Comparison of ENCODE assay signal across 22 cellular contexts in the genomic region with DNA sequence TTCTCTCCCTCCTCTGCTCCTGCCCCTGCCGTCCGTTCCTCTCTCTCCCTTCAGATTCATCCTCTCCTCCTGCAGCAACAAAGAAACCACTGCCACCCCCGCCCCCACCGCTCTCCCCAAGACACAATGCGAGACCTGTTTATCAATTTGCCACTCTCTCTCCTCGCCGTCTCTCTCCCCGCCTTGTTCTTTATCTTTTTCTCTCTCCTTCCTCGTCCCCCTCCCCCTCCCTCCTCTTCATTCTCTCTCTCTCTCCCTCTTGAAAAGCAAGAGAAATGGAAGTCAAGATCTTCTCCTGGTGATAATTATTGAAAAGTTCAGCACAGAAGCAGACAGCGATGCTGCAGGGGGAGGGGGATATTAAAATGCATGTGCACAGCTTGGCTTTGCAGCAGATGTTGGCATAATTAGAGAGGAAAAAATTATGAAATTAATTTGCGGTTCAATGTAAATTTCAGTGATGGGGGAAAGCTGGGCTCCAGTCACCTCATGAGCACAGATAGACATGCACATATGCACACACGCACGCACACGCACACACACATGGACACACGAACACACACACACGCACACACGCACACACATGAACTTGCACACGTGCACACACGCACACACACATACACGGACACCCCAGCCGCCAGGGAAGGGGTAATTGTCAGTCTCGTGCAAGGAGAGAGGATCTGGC. TPM values are rescaled to one million over a fixed set of nuclear protein-coding genes. Genes with fewer than 3 reads are reported as not detected.
A peak's percentile ranks its signal among the peaks of the same experiment; 100 is the strongest.
DNase-seq lines count a peak whose midpoint lies in the region; TF ChIP-seq lines count a peak whose summit lies in the region.
"Had no signal": no experiment of that assay in that cellular context is flagged by ENCODE, and none has a peak within 500 bp of the region (broad histone marks: within the 10 kb centered on the region; RNA-seq: fewer than 3 reads in every experiment).

No MANE protein-coding gene starts in this region.

- H3K4me3 ChIP-seq in BE2C (ENCODE audit: low read depth, low read length): no peak overlapping the region
- H3K4me3 ChIP-seq in CD4-positive, alpha-beta memory T cell (ENCODE audit: low read length in 2 of 2): no peak overlapping the region
- H3K4me3 ChIP-seq in sigmoid colon: no peak overlapping the region
- H3K4me3 ChIP-seq: GM23248, heart right ventricle, lower lobe of right lung, prostate gland, thoracic aorta had no signal

- peaks cover 0 to 2% (median 0%) of the 10 kb centered on the region in 8 donors for H3K9me3 Mint-ChIP-seq in CD4-positive, alpha-beta memory T cell
- peaks cover 14% of the 10 kb centered on the region for H3K9me3 Mint-ChIP-seq in glutamatergic neuron (ENCODE audit: unreplicated experiment)
- H3K9me3 Mint-ChIP-seq: activated T-helper 17 cell treated with anti-CD3 and anti-CD28 coated beads, Interleukin-2, amount 50 U/mL, for 72 hours had no signal

- H3K27me3 Mint-ChIP-seq in CD4-positive, alpha-beta memory T cell: no peaks in the 10 kb centered on the region
- peaks cover 11% of the 10 kb centered on the region for H3K27me3 Mint-ChIP-seq in glutamatergic neuron (ENCODE audit: unreplicated experiment)
- H3K27me3 Mint-ChIP-seq: activated T-helper 17 cell treated with anti-CD3 and anti-CD28 coated beads, Interleukin-2, amount 50 U/mL, for 72 hours had no signal

- H3K4me3 Mint-ChIP-seq in CD4-positive, alpha-beta memory T cell: peak overlapping the region in 4 of 8 donors; percentile 13 to 59 (median 53)
- H3K4me3 Mint-ChIP-seq in glutamatergic neuron (ENCODE audit: unreplicated experiment): no peak overlapping the region
- H3K4me3 Mint-ChIP-seq: activated T-helper 17 cell treated with anti-CD3 and anti-CD28 coated beads, Interleukin-2, amount 50 U/mL, for 72 hours; stimulated activated effector memory CD8-positive, alpha-beta T cell treated with anti-CD3 and anti-CD28 coated beads, Interleukin-12 subunit alpha, Interleukin-12 subunit beta, amount 100 ng/mL, for 72 hours had no signal

- intact Hi-C loops in CD4-positive, alpha-beta memory T cell (cut with micrococcal nuclease): no loop called here
- intact Hi-C loops in sigmoid colon (cut with DNase I): no loop called here

- DNase-seq in BE2C (peak; percentile 2), NCI-H526 (lab: John Stamatoyannopoulos, UW) (peak; percentile 36 to 67), glutamatergic neuron (peak; percentile 30), NCI-H748 (lab: John Stamatoyannopoulos, UW; ENCODE audit: unreplicated experiment) (no peak), sigmoid colon (no peak), amniotic stem cell (lab: John Stamatoyannopoulos, UW) (no peak)
- no peak for DNase-seq in CD4-positive, alpha-beta memory T cell
- DNase-seq: Calu3; cerebellar nuclear complex; effector memory CD4-positive, alpha-beta T cell; GDM1; GM23248; NCI-H146; NCI-H69; SK-N-SH; stimulated activated CD4-positive, alpha-beta T cell treated with anti-CD3 and anti-CD28 coated beads, Interleukin-12 subunit alpha, Interleukin-12 subunit beta, amount 100 ng/mL, for 4 hours had no signal

- H3K36me3 ChIP-seq in BE2C (no peaks in the 10 kb centered on the region), sigmoid colon (no peaks in the 10 kb centered on the region)
- H3K36me3 ChIP-seq in CD4-positive, alpha-beta memory T cell (ENCODE audit: insufficient read depth, low read length): no peaks in the 10 kb centered on the region
- H3K36me3 ChIP-seq: heart right ventricle, lower lobe of right lung, prostate gland, thoracic aorta had no signal

- H3K27me3 ChIP-seq in BE2C: peaks cover 83% of the 10 kb centered on the region
- no peaks in the 10 kb centered on the region for H3K27me3 ChIP-seq in CD4-positive, alpha-beta memory T cell (ENCODE audit: insufficient read depth, low read length)
- peaks cover 11 to 69% (median 43%) of the 10 kb centered on the region in 3 donors for H3K27me3 ChIP-seq in sigmoid colon

- TF ChIP-seq POLR2A in sigmoid colon (IDR thresholded peaks at IDR 0.05): no peak

- H3K9me3 ChIP-seq in BE2C (no peaks in the 10 kb centered on the region), sigmoid colon (no peaks in the 10 kb centered on the region)
- no peaks in the 10 kb centered on the region for H3K9me3 ChIP-seq in CD4-positive, alpha-beta memory T cell (ENCODE audit: control insufficient read depth in 1 of 2, low read length in 2 of 2)
- H3K9me3 ChIP-seq: lower lobe of right lung, prostate gland, SK-N-SH, thoracic aorta had no signal

- peak overlapping the region in 4 of 7 donors; percentile 23 to 59 (median 33) for H3K27ac Mint-ChIP-seq in CD4-positive, alpha-beta memory T cell
- peak overlapping the region; percentile 73 for H3K27ac Mint-ChIP-seq in glutamatergic neuron (ENCODE audit: unreplicated experiment)
- H3K27ac Mint-ChIP-seq: activated T-helper 17 cell treated with anti-CD3 and anti-CD28 coated beads, Interleukin-2, amount 50 U/mL, for 72 hours; stimulated activated effector memory CD8-positive, alpha-beta T cell treated with anti-CD3 and anti-CD28 coated beads, Interleukin-12 subunit alpha, Interleukin-12 subunit beta, amount 100 ng/mL, for 72 hours had no signal

- peaks cover 22 to 54% (median 38%) of the 10 kb centered on the region in 4 donors for H3K4me1 Mint-ChIP-seq in CD4-positive, alpha-beta memory T cell
- H3K4me1 Mint-ChIP-seq in glutamatergic neuron (ENCODE audit: low read depth, unreplicated experiment): peaks cover 21% of the 10 kb centered on the region

- TF ChIP-seq CTCF in BE2C (IDR thresholded peaks at IDR 0.05; ENCODE audit: low read depth, low read length) (no peak), glutamatergic neuron (IDR thresholded peaks at IDR 0.05; ENCODE audit: partially characterized antibody, unreplicated experiment) (no peak), sigmoid colon (IDR thresholded peaks at IDR 0.05) (no peak)

- no peaks in the 10 kb centered on the region for H3K4me1 ChIP-seq in BE2C
- peaks cover 44% of the 10 kb centered on the region for H3K4me1 ChIP-seq in CD4-positive, alpha-beta memory T cell (ENCODE audit: insufficient read depth, low read length)
- no peaks in the 10 kb centered on the region for H3K4me1 ChIP-seq in sigmoid colon
- H3K4me1 ChIP-seq: prostate gland had no signal

- no peak overlapping the region for H3K27ac ChIP-seq in CD4-positive, alpha-beta memory T cell (ENCODE audit: low read depth, low read length)
- H3K27ac ChIP-seq in sigmoid colon: no peak overlapping the region
- H3K27ac ChIP-seq: GM23248, heart right ventricle, lower lobe of right lung, prostate gland, thoracic aorta had no signal

- POLR2A ChIA-PET in CD4-positive, alpha-beta memory T cell (lab: Charles Lee; ENCODE audit: partially characterized antibody): no interaction called here

- CTCF ChIA-PET in CD4-positive, alpha-beta memory T cell (lab: Charles Lee; ENCODE audit: partially characterized antibody): no interaction called here

- 51 to 64% methylated on average over 22 of the region's 22 CpGs for WGBS in sigmoid colon, 2 donors

- H3K36me3 Mint-ChIP-seq in CD4-positive, alpha-beta memory T cell: no peaks in the 10 kb centered on the region
- peaks cover 12% of the 10 kb centered on the region for H3K36me3 Mint-ChIP-seq in glutamatergic neuron (ENCODE audit: unreplicated experiment)
- H3K36me3 Mint-ChIP-seq: stimulated activated effector memory CD8-positive, alpha-beta T cell treated with anti-CD3 and anti-CD28 coated beads, Interleukin-12 subunit alpha, Interleukin-12 subunit beta, amount 100 ng/mL, for 72 hours had no signal

- no peak for TF ChIP-seq EP300 in sigmoid colon (IDR thresholded peaks at IDR 0.05)

RNA-seq across cellular contexts. Expression of gene CBFA2T3, which starts 58.1 kb away (rescaled TPM):
- not detected for polyA plus RNA-seq in BE2C (2012; ENCODE audit: insufficient read depth, insufficient read length, low read depth)
- total RNA-seq in CD4-positive, alpha-beta memory T cell: under 1 TPM in 1 of 2 experiments, not detected in 1; 0.11 TPM
- polyA plus RNA-seq in CD4-positive, alpha-beta memory T cell: under 1 TPM in 1 of 2 donors, not detected in 1; 0.14 TPM
- total RNA-seq in glutamatergic neuron (ENCODE audit: unreplicated experiment): 126 TPM
- total RNA-seq in sigmoid colon: 10 to 100 TPM in 1 of 4 donors, 1 to 10 TPM in 2, under 1 TPM in 1; 0.95 to 26.8 (median 3.4) TPM
- polyA plus RNA-seq in sigmoid colon: 1 to 10 TPM; 4.2 to 9.8 (median 7.2) TPM
- total RNA-seq: Calu3, GM23248 had no signal
- polyA plus RNA-seq: GM23248, SK-N-SH had no signal

RNA-seq across cellular contexts. Expression of gene ACSF3, which starts 58.5 kb away (rescaled TPM):
- polyA plus RNA-seq in BE2C (2012; ENCODE audit: insufficient read depth, insufficient read length, low read depth): 27.6 TPM
- 10 to 100 TPM; 65.3 to 71.2 TPM for total RNA-seq in CD4-positive, alpha-beta memory T cell
- polyA plus RNA-seq in CD4-positive, alpha-beta memory T cell: 10 to 100 TPM; 30.4 to 34.6 TPM
- total RNA-seq in glutamatergic neuron (ENCODE audit: unreplicated experiment): 29.3 TPM
- total RNA-seq in sigmoid colon: 10 to 100 TPM; 19.7 to 31.6 (median 24.8) TPM
- polyA plus RNA-seq in sigmoid colon: 10 to 100 TPM; 28.2 to 42.2 (median 35.6) TPM

Comparison
In these comparisons a context has a peak if more than half of its experiments do, and no peak if none do; other contexts are left out.
1. DNase-seq: peak in BE2C (single experiment), NCI-H526 (2 of 2) and glutamatergic neuron (single experiment); none in CD4-positive, alpha-beta memory T cell (0 of 5), NCI-H748 (single experiment), sigmoid colon (single experiment) and amniotic stem cell (single experiment).